1 cellular context compared by ENCODE assay signal in the genomic region with DNA sequence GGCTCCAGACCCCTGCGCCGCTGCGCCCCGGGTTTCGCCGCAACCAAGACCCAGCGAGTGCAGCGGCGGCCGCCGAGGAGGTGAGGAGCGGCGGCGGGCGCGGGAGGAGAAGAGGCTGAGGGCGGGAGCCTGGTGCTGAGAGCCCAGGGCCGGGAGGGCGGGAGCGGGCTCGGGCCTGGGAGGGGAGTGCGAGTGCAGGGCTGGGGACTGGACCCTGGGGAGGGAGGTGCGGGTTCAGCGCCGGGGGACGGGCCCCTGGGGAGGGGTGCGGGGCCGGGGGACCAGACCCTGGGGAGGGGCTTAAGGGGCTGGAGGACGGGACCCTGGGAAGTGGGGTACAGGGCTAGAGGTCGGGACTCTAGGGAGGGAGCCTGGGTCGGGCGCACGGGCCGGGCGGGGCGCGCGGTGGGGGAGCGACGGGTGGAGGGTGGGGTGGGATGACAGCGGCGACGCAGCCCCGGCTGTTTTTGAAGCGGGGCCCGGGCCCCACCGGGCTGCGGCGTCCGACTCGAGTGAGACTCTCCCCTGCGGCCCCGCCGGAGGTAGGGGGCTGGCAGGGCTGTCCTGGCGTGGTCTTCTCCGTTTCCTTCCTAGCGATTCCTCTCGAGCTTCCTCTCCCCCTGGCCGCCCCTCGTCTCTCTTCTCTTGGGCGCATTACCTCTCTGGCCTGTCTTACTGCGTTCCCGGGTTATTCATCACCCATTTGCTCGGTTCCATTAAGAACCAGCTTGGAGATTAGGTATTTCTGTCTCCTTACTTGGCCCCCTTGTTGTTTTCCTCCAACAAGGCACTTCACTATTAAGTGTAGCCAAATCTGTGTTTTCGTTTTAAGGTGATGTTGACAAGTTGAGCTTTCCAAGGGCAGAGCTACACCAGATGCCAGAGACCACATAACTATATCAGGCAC.
A peak's percentile ranks its signal among the peaks of the same experiment; 100 is the strongest.
TF ChIP-seq lines count a peak whose summit lies in the region.

No MANE protein-coding gene starts in this region.

TF ChIP-seq in HepG2, 621 proteins besides CTCF, POLR2A, EP300 and RAD21 (continued from another document):
- TF ChIP-seq, protein P1, sequence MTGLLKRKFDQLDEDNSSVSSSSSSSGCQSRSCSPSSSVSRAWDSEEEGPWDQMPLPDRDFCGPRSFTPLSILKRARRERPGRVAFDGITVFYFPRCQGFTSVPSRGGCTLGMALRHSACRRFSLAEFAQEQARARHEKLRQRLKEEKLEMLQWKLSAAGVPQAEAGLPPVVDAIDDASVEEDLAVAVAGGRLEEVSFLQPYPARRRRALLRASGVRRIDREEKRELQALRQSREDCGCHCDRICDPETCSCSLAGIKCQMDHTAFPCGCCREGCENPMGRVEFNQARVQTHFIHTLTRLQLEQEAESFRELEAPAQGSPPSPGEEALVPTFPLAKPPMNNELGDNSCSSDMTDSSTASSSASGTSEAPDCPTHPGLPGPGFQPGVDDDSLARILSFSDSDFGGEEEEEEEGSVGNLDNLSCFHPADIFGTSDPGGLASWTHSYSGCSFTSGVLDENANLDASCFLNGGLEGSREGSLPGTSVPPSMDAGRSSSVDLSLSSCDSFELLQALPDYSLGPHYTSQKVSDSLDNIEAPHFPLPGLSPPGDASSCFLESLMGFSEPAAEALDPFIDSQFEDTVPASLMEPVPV (CRISPR knock-in tag; IDR thresholded peaks at IDR 0.05): 0 out of 2 replicates have a peak, but pooled peaks have one; percentile 3
- TF ChIP-seq HNRNPK (IDR thresholded peaks at IDR 0.05; ENCODE audit: low read depth, low read length, poor library complexity, severe bottlenecking): peak; percentile 34
- no peak for TF ChIP-seq ZNF350 (CRISPR knock-in tag; IDR thresholded peaks at IDR 0.05; ENCODE audit: borderline replicate concordance, low read depth)
- TF ChIP-seq SOX6 (IDR thresholded peaks at IDR 0.05): no peak
- 0 out of 2 replicates have a peak, but pooled peaks have one; percentile 11 for TF ChIP-seq SOX6 (CRISPR knock-in tag; IDR thresholded peaks at IDR 0.05)
- TF ChIP-seq, protein P2, sequence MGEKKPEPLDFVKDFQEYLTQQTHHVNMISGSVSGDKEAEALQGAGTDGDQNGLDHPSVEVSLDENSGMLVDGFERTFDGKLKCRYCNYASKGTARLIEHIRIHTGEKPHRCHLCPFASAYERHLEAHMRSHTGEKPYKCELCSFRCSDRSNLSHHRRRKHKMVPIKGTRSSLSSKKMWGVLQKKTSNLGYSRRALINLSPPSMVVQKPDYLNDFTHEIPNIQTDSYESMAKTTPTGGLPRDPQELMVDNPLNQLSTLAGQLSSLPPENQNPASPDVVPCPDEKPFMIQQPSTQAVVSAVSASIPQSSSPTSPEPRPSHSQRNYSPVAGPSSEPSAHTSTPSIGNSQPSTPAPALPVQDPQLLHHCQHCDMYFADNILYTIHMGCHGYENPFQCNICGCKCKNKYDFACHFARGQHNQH (CRISPR knock-in tag; IDR thresholded peaks at IDR 0.05): 0 out of 2 replicates have a peak, but pooled peaks have one; percentile 23
- TF ChIP-seq, protein P3, sequence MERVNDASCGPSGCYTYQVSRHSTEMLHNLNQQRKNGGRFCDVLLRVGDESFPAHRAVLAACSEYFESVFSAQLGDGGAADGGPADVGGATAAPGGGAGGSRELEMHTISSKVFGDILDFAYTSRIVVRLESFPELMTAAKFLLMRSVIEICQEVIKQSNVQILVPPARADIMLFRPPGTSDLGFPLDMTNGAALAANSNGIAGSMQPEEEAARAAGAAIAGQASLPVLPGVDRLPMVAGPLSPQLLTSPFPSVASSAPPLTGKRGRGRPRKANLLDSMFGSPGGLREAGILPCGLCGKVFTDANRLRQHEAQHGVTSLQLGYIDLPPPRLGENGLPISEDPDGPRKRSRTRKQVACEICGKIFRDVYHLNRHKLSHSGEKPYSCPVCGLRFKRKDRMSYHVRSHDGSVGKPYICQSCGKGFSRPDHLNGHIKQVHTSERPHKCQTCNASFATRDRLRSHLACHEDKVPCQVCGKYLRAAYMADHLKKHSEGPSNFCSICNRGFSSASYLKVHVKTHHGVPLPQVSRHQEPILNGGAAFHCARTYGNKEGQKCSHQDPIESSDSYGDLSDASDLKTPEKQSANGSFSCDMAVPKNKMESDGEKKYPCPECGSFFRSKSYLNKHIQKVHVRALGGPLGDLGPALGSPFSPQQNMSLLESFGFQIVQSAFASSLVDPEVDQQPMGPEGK (CRISPR knock-in tag; IDR thresholded peaks at IDR 0.05): peak; percentile 45
- TF ChIP-seq TARDBP (CRISPR knock-in tag; IDR thresholded peaks at IDR 0.05): peak; percentile 11; the same call in 1 of the 2 replicates
TF ChIP-seq in HepG2: peak in this region for 6.
